In the genomic region with DNA sequence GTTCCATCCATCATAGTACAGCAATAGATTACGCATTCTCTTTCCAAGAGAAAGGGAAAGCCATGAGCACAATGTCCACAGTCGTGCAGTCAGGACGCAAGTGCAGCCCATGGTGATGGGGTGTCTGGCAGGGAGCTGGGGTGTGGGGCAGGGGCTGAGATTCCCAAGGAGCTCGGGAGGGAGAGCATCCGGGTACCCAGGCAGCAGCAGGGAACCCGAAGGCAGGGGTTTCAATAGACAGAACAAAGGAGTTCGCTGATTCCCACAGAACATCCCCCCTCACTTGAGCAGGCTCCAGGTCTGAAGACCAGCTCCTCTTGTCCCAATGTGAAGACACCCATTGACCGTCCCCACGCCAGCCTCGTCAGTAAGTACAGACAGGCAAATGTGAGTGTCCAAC, we compare ENCODE assay signal across 19 cellular contexts. TPM values are rescaled to one million over a fixed set of nuclear protein-coding genes. Genes with fewer than 3 reads are reported as not detected.
DNase-seq lines count a peak whose midpoint lies in the region; TF ChIP-seq lines count a peak whose summit lies in the region.
"Had no signal": no experiment of that assay in that cellular context is flagged by ENCODE, and none has a peak within 500 bp of the region (broad histone marks: within the 10 kb centered on the region; RNA-seq: fewer than 3 reads in every experiment).

No MANE protein-coding gene starts in this region.

- CTCF ChIA-PET in GM10248 (lab: Yijun Ruan, JAX) = no interaction called here
- CTCF ChIA-PET in RWPE1 (lab: Yijun Ruan, JAX) = no interaction called here

- no peak overlapping the region for H4K5ac ChIP-seq in H9 (ENCODE audit: insufficient read length, low read depth, low read length)

- H3K36me3 ChIP-seq in endodermal cell (ENCODE audit: control insufficient read depth, insufficient read depth, low read length) = no peaks in the 10 kb centered on the region

- no peak overlapping the region for H3K27ac ChIP-seq in H9 (ENCODE audit: insufficient read length, low read depth, low read length)
- H3K27ac ChIP-seq in endodermal cell (ENCODE audit: low read depth, low read length) = no peak overlapping the region
- H3K27ac ChIP-seq in RWPE1 = no peak overlapping the region
- H3K27ac ChIP-seq: GM23248 had no signal

- H3K4ac ChIP-seq in H9 (ENCODE audit: low read depth, low read length) = no peak overlapping the region

- H3K4me3 Mint-ChIP-seq in H9 (no peak overlapping the region), endodermal cell (no peak overlapping the region)
- H3K4me3 Mint-ChIP-seq: CD4-positive, alpha-beta memory T cell had no signal

- POLR2A ChIA-PET in GM10248 (lab: Yijun Ruan, JAX) (no interaction called here), RWPE1 (lab: Yijun Ruan, JAX; ENCODE audit: low non-redundant PET) (no interaction called here)

- H3K23ac ChIP-seq in H9 (ENCODE audit: insufficient read length, low read depth, low read length) = no peak overlapping the region

- H3K14ac ChIP-seq in H9 (ENCODE audit: insufficient read depth, low read length) = no peak overlapping the region

- peaks cover 84% of the 10 kb centered on the region for H3K9me3 ChIP-seq in H9 (ENCODE audit: control insufficient read depth, low read depth, low read length)
- peaks cover 62% of the 10 kb centered on the region for H3K9me3 ChIP-seq in endodermal cell (ENCODE audit: control insufficient read depth, low read length)

- no peak overlapping the region for H2BK15ac ChIP-seq in H9 (ENCODE audit: low read depth, low read length)

- H3K36me3 Mint-ChIP-seq in H9 (ENCODE audit: insufficient read depth in 1 of 3, low read depth in 3 of 3) (peaks cover 22 to 43% (median 24%) of the 10 kb centered on the region in 3 experiments; a peak in 6 of 7 replicates), endodermal cell (ENCODE audit: low read depth) (peaks cover 8% of the 10 kb centered on the region)

- H3K27me3 Mint-ChIP-seq in H9 (ENCODE audit: low read depth) (peaks cover 8% of the 10 kb centered on the region), endodermal cell (ENCODE audit: insufficient read depth) (peaks cover 2% of the 10 kb centered on the region)

- no peak overlapping the region for H4K91ac ChIP-seq in H9 (ENCODE audit: insufficient read length, low read depth, low read length)

- no peak overlapping the region for H4K8ac ChIP-seq in H9 (replicated peaks; ENCODE audit: insufficient read length, low read depth, low read length)

- no peak overlapping the region for H3T11ph ChIP-seq in H9 (ENCODE audit: low read length)

- H3K27me3 ChIP-seq in H9 (ENCODE audit: insufficient read depth, low read length) (no peaks in the 10 kb centered on the region), endodermal cell (ENCODE audit: control insufficient read depth, insufficient read depth, low read length, poor library complexity, severe bottlenecking) (no peaks in the 10 kb centered on the region)

- no peak overlapping the region for H2AK5ac ChIP-seq in H9 (ENCODE audit: insufficient read length, low read length)

- peaks cover 91 to 96% of the 10 kb centered on the region in 2 experiments for H3K9me3 Mint-ChIP-seq in H9
- peaks cover 89% of the 10 kb centered on the region for H3K9me3 Mint-ChIP-seq in endodermal cell

- H3K18ac ChIP-seq in H9 (ENCODE audit: insufficient read length, low read depth, low read length) = no peak overlapping the region

- H3K56ac ChIP-seq in H9 (ENCODE audit: insufficient read length, low read depth, low read length) = no peak overlapping the region

- no peak overlapping the region for H2BK20ac ChIP-seq in H9 (ENCODE audit: low read depth, low read length, poor library complexity, severe bottlenecking)

- H3K9ac ChIP-seq in H9 (ENCODE audit: extremely low read depth, insufficient read length, low read length) (no peak overlapping the region), endodermal cell (ENCODE audit: extremely low read depth, low read length, poor library complexity, severe bottlenecking) (no peak overlapping the region)
- H3K9ac ChIP-seq: GM23248 had no signal

- H3K4me3 ChIP-seq in endodermal cell (ENCODE audit: low read length) = no peak overlapping the region
- H3K4me3 ChIP-seq: GM23248 had no signal

- no peaks in the 10 kb centered on the region for H4K20me1 ChIP-seq in H9 (ENCODE audit: control insufficient read depth, insufficient read depth, insufficient read length)

- H3K79me2 ChIP-seq in H9 (ENCODE audit: insufficient read depth, low read length) = no peaks in the 10 kb centered on the region

- H2BK5ac ChIP-seq in H9 (ENCODE audit: insufficient read length, low read length) = no peak overlapping the region

- H3K4me1 ChIP-seq in H9 (ENCODE audit: insufficient read depth, low read length) (no peaks in the 10 kb centered on the region), endodermal cell (ENCODE audit: control insufficient read depth, insufficient read depth, low read length) (no peaks in the 10 kb centered on the region)

- TF ChIP-seq CTCF in GM10248 (IDR thresholded peaks at IDR 0.05; ENCODE audit: control extremely low read depth, extremely low read depth, low read depth, missing control alignments) = no peak
- TF ChIP-seq CTCF in H9 (conservative IDR thresholded peaks at IDR 0.05) = no peak
- no peak for TF ChIP-seq CTCF in endodermal cell (conservative IDR thresholded peaks at IDR 0.05)
- TF ChIP-seq CTCF in RWPE1 (conservative IDR thresholded peaks at IDR 0.05; ENCODE audit: low read depth) = no peak

- H3K27ac Mint-ChIP-seq in H9 (no peak overlapping the region), endodermal cell (no peak overlapping the region)
- H3K27ac Mint-ChIP-seq: CD4-positive, alpha-beta memory T cell had no signal

- no peaks in the 10 kb centered on the region for H3K4me1 Mint-ChIP-seq in H9
- H3K4me1 Mint-ChIP-seq in endodermal cell = no peaks in the 10 kb centered on the region
- H3K4me1 Mint-ChIP-seq: CD4-positive, alpha-beta memory T cell had no signal

- H2BK12ac ChIP-seq in H9 (ENCODE audit: insufficient read length, low read depth, low read length) = no peak overlapping the region

- H2AFZ ChIP-seq in H9 (ENCODE audit: low read length) = no peak overlapping the region
- H2AFZ ChIP-seq: GM23248 had no signal

- WGBS in H9 (ENCODE audit: extremely low coverage, insufficient read length, low lambda C conversion rate) = no CpG with 5 or more reads among the region's 10 CpGs
- WGBS in endodermal cell (ENCODE audit: insufficient coverage in 1 of 2, insufficient read length in 1 of 2), 2 experiments = 81 to 83% methylated on average over 4 to 10 of the region's 10 CpGs

- no peak overlapping the region for H3K4me2 ChIP-seq in H9 (ENCODE audit: insufficient read depth, insufficient read length, low read length)

- no peaks in the 10 kb centered on the region for H3K79me1 ChIP-seq in H9 (ENCODE audit: insufficient read depth, low read depth, low read length, poor library complexity, severe bottlenecking)

- DNase-seq in GM10248 (ENCODE audit: extremely low spot score) (peak; percentile 3), H9 (peak; percentile 19), endodermal cell (peak; percentile 26), DMS79 treated with DMSO at 0.1 percent for 48 hours (lab: John Stamatoyannopoulos, UW) (no peak), RWPE1 (ENCODE audit: low spot score) (no peak)
- no peak for DNase-seq in activated effector memory CD4-positive, alpha-beta T cell treated with anti-CD3 and anti-CD28 coated beads, Interleukin-2, amount 50 U/mL, for 16 hours
- DNase-seq: C1 segment of cervical spinal cord; Calu3; CD4-positive, alpha-beta memory T cell; COR-L47; DMS153; EL; GDM1; GM23248 had no signal

- no peaks in the 10 kb centered on the region for H3K23me2 ChIP-seq in H9 (ENCODE audit: insufficient read length, low read depth, low read length, poor library complexity, severe bottlenecking)

- no peak overlapping the region for H2BK120ac ChIP-seq in H9 (ENCODE audit: low read depth, low read length, poor library complexity, severe bottlenecking)

RNA-seq across cellular contexts. Expression of a gene that starts 13.5 kb away (rescaled TPM):
- total RNA-seq in H9 (2021) = not detected in 2 replicates
- total RNA-seq in endodermal cell = not detected
- not detected for polyA plus RNA-seq in endodermal cell (2013, experiment 1 of 2)
- polyA plus RNA-seq in endodermal cell (2013, experiment 2 of 2) = not detected
- total RNA-seq: A172; A673; Calu3; CD4-positive, alpha-beta memory T cell; GM23248; H1; H7 had no signal
- polyA plus RNA-seq: BJ; CD4-positive, alpha-beta memory T cell; GM23248; H1 had no signal

RNA-seq across cellular contexts. Expression of a gene that starts 40.9 kb away (rescaled TPM):
- total RNA-seq in H9 (2021) = 37.6 and 38.2 TPM in 2 replicates
- 10 to 100 TPM; 26.4 to 39.5 TPM for total RNA-seq in endodermal cell
- 22.4 TPM for polyA plus RNA-seq in endodermal cell (2013, experiment 1 of 2)
- polyA plus RNA-seq in endodermal cell (2013, experiment 2 of 2) = 21.2 TPM

Comparison
In these comparisons a context has a peak if more than half of its experiments do, and no peak if none do; other contexts are left out.
1. DNase-seq: peak in GM10248 (single experiment), H9 (single experiment) and endodermal cell (single experiment); none in DMS79 treated with DMSO at 0.1 percent for 48 hours (single experiment), activated effector memory CD4-positive, alpha-beta T cell treated with anti-CD3 and anti-CD28 coated beads, Interleukin-2, amount 50 U/mL, for 16 hours (single experiment) and RWPE1 (single experiment).